Comparison of ENCODE assay signal across 8 cellular contexts in genomic region chr9:83817356-83818278, GRCh38. TPM values are rescaled to one million over a fixed set of nuclear protein-coding genes. Genes with fewer than 3 reads are reported as not detected.
DNase-seq lines count a peak whose midpoint lies in the region; ATAC-seq and TF ChIP-seq lines count a peak whose summit lies in the region.
"Not testable (repeated sequence)": the region's sequence is repeated elsewhere in the genome, so short reads cannot be mapped to it uniquely, and the experiment has no call there.

TSS of gene GKAP1 (minus strand) at chr9:83817769. CDS start at chr9:83806517, 11,252 bp downstream.

- ATAC-seq in GM18861 (IDR thresholded peaks at IDR 0.05; ENCODE audit: unreplicated experiment) (peak; percentile 64), HG03066 (IDR thresholded peaks at IDR 0.05; ENCODE audit: low read depth, unreplicated experiment) (peak; percentile 79)

- H3K27ac ChIP-seq in AG04450 (ENCODE audit: low read depth, low read length): not testable (repeated sequence)
- peak within 1 kb of the TSS; percentile 82 for H3K27ac ChIP-seq in caudate nucleus (ENCODE audit: low read depth, low read length)

- H3K9me3 ChIP-seq in AG04450 (ENCODE audit: control insufficient read depth, insufficient read depth, low read length): not testable (repeated sequence)

- not testable (repeated sequence) for TF ChIP-seq CTCF in AG04450 (IDR thresholded peaks at IDR 0.05; ENCODE audit: low read depth, low read length)

- CTCF ChIA-PET in AG04450 (lab: Charles Lee): not testable (repeated sequence)

- peak within 1 kb of the TSS; percentile 60 for H3K4me3 ChIP-seq in AG04450 (ENCODE audit: low read depth, low read length)

- H3K27me3 ChIP-seq in AG04450 (ENCODE audit: control insufficient read depth, insufficient read depth, low read length): not testable (repeated sequence)

- DNase-seq in AG04450 (ENCODE audit: low read depth, low spot score) (peak; percentile 29), NCI-H2171 treated with DMSO at 0.1 percent for 48 hours (lab: John Stamatoyannopoulos, UW) (peak; percentile 89), caudate nucleus (lab: John Stamatoyannopoulos, UW) (peak in 59 of 61 donors; percentile 12 to 82 (median 65)), islet precursor cell (peak; percentile 87), smooth muscle cell of the brain vasculature (ENCODE audit: low read depth, low spot score) (peak; percentile 3)
- DNase-seq in activated CD4-positive, CD25-positive, alpha-beta regulatory T cell treated with anti-CD3 and anti-CD28 coated beads, Interleukin-2, amount 50 U/mL, for 16 hours (ENCODE audit: low read depth, low spot score): peak; percentile 55

- POLR2A ChIA-PET in AG04450 (lab: Yijun Ruan, JAX): not testable (repeated sequence)

RNA-seq across cellular contexts. Expression of gene GKAP1, which starts in this region (rescaled TPM):
- 2.3 and 4.7 TPM in 2 replicates for polyA plus RNA-seq in AG04450 (2011; rRNA removed)
- polyA minus RNA-seq in AG04450 (2011; rRNA and poly(A)+ RNA removed): 0.74 and 1.3 TPM in 2 replicates

Comparison
In these comparisons a context has a peak if more than half of its experiments do, and no peak if none do; other contexts are left out.
1. DNase-seq: peak in every context shown above with its lines; median percentile 89 in NCI-H2171 treated with DMSO at 0.1 percent for 48 hours; 87 in islet precursor cell; 65 in caudate nucleus; 55 in activated CD4-positive, CD25-positive, alpha-beta regulatory T cell treated with anti-CD3 and anti-CD28 coated beads, Interleukin-2, amount 50 U/mL, for 16 hours; 29 in AG04450; 3 in smooth muscle cell of the brain vasculature.